ENCODE assay signal across 1 cellular context in the genomic region with DNA sequence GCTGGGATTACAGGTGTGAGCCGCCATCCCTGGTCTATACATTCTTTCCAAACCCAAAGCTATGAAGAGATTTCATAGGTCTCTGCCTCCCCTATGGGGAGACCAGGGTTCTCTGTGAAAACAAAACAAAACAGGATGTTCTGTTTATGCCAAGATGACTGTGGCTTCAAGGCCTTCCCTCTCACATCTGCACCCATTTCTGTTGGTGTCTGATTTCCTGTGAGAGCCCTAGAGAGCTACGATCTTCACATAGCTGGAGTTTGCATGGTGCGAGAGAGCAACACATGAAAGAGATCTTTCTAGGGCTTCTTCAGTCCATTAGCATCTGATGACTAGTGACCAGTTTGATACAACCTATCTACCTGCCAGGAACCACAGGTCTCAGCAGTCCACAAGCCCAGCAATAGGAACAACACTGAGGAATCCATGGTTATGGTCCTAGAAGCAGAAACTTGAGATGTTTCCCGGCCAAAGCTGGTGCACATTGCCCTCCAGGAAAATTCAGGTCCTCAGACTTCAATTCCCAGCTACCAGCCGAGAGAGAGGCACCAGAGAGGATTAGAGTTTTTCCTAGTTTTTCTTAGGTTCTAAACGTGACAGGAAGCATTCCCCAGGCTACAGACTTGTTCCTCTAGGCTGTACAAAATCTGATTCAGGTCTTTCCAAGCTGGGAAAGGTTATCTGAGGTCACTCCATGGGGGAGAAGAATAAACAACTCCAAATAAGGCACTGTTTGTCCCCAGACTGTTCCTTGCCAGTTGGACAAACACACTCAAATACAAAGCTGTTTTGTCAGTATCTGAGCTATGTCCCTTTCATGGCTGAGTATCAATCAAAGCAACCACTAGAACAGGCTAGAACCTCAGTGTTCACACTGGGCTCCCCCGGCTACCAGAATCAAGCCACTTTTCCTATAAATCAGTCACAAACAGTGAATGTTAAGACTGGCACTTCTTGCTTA.
TF ChIP-seq lines count a peak whose summit lies in the region.

No MANE protein-coding gene starts in this region.

TF ChIP-seq in H1, 55 proteins besides CTCF, POLR2A, EP300 and RAD21 (continued from another document):
- TF ChIP-seq, protein P1, sequence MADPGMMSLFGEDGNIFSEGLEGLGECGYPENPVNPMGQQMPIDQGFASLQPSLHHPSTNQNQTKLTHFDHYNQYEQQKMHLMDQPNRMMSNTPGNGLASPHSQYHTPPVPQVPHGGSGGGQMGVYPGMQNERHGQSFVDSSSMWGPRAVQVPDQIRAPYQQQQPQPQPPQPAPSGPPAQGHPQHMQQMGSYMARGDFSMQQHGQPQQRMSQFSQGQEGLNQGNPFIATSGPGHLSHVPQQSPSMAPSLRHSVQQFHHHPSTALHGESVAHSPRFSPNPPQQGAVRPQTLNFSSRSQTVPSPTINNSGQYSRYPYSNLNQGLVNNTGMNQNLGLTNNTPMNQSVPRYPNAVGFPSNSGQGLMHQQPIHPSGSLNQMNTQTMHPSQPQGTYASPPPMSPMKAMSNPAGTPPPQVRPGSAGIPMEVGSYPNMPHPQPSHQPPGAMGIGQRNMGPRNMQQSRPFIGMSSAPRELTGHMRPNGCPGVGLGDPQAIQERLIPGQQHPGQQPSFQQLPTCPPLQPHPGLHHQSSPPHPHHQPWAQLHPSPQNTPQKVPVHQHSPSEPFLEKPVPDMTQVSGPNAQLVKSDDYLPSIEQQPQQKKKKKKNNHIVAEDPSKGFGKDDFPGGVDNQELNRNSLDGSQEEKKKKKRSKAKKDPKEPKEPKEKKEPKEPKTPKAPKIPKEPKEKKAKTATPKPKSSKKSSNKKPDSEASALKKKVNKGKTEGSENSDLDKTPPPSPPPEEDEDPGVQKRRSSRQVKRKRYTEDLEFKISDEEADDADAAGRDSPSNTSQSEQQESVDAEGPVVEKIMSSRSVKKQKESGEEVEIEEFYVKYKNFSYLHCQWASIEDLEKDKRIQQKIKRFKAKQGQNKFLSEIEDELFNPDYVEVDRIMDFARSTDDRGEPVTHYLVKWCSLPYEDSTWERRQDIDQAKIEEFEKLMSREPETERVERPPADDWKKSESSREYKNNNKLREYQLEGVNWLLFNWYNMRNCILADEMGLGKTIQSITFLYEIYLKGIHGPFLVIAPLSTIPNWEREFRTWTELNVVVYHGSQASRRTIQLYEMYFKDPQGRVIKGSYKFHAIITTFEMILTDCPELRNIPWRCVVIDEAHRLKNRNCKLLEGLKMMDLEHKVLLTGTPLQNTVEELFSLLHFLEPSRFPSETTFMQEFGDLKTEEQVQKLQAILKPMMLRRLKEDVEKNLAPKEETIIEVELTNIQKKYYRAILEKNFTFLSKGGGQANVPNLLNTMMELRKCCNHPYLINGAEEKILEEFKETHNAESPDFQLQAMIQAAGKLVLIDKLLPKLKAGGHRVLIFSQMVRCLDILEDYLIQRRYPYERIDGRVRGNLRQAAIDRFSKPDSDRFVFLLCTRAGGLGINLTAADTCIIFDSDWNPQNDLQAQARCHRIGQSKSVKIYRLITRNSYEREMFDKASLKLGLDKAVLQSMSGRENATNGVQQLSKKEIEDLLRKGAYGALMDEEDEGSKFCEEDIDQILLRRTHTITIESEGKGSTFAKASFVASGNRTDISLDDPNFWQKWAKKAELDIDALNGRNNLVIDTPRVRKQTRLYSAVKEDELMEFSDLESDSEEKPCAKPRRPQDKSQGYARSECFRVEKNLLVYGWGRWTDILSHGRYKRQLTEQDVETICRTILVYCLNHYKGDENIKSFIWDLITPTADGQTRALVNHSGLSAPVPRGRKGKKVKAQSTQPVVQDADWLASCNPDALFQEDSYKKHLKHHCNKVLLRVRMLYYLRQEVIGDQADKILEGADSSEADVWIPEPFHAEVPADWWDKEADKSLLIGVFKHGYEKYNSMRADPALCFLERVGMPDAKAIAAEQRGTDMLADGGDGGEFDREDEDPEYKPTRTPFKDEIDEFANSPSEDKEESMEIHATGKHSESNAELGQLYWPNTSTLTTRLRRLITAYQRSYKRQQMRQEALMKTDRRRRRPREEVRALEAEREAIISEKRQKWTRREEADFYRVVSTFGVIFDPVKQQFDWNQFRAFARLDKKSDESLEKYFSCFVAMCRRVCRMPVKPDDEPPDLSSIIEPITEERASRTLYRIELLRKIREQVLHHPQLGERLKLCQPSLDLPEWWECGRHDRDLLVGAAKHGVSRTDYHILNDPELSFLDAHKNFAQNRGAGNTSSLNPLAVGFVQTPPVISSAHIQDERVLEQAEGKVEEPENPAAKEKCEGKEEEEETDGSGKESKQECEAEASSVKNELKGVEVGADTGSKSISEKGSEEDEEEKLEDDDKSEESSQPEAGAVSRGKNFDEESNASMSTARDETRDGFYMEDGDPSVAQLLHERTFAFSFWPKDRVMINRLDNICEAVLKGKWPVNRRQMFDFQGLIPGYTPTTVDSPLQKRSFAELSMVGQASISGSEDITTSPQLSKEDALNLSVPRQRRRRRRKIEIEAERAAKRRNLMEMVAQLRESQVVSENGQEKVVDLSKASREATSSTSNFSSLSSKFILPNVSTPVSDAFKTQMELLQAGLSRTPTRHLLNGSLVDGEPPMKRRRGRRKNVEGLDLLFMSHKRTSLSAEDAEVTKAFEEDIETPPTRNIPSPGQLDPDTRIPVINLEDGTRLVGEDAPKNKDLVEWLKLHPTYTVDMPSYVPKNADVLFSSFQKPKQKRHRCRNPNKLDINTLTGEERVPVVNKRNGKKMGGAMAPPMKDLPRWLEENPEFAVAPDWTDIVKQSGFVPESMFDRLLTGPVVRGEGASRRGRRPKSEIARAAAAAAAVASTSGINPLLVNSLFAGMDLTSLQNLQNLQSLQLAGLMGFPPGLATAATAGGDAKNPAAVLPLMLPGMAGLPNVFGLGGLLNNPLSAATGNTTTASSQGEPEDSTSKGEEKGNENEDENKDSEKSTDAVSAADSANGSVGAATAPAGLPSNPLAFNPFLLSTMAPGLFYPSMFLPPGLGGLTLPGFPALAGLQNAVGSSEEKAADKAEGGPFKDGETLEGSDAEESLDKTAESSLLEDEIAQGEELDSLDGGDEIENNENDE (IDR thresholded peaks at IDR 0.05; ENCODE audit: insufficient replicate concordance, low read length) = no peak
- TF ChIP-seq CREB1 (IDR thresholded peaks at IDR 0.05) = no peak
- no peak for TF ChIP-seq POU5F1 (IDR thresholded peaks at IDR 0.05; ENCODE audit: low read depth, low read length)
TF ChIP-seq in H1: peak in this region for 1.
